In the genomic region with DNA sequence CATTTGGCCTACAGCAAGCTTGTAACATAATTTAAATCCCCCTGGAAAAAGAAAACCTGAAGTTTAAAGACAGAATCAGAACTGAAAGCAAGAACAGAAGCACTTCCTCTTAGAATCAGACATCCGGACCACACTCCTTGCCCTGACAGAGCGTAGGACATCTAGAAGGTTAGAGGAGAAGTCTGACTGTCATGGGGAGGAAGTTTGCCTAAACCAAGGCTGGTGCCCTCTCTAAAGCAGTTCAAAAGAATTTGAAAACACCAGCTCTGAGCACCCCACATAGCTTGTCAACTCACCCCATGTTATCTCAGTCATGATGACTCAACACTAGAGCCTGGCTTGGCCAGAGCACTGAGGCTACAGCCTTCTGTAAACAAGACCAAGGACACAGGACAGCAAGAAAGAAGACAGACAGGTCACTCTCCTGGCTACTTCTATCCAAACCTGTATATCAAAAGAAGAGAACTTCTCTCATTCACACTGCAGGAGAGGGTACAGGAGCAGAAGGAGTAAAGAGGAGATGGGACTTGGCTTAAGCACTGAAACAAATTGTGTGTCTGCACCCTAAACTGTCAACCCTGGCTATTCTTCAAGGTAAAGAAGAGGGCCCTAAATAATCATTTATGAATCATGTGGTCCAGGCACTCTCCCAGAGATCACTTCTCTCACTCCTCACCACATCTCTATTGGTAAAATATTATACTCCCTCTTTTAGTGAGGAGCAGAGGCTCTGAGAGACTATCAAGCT, we compare ENCODE assay signal across 9 cellular contexts.
DNase-seq lines count a peak whose midpoint lies in the region; ATAC-seq and TF ChIP-seq lines count a peak whose summit lies in the region.
"Had no signal": no experiment of that assay in that cellular context is flagged by ENCODE, and none has a peak within 500 bp of the region (broad histone marks: within the 10 kb centered on the region; RNA-seq: fewer than 3 reads in every experiment).

No MANE protein-coding gene starts in this region.

- DNase-seq in CD4-positive, CD25-positive, alpha-beta regulatory T cell, result peak in 2 of 3 donors; percentile 13 to 89
- peak; percentile 55 for DNase-seq in GM19238 (ENCODE audit: insufficient read length, low spot score)
- peak; percentile 0 to 1 for DNase-seq in hippocampal formation (lab: John Stamatoyannopoulos, UW)
- no peak for DNase-seq in NCI-H2171 (lab: John Stamatoyannopoulos, UW)
- no peak for DNase-seq in H7
- no peak for DNase-seq in NCI-H1105 treated with DMSO at 0.1 percent for 48 hours (lab: John Stamatoyannopoulos, UW)

- H3K27ac ChIP-seq in CD4-positive, CD25-positive, alpha-beta regulatory T cell (ENCODE audit: insufficient read depth, low read length, poor library complexity, severe bottlenecking), result peak overlapping the region; percentile 57

- H3K36me3 Mint-ChIP-seq in CD4-positive, CD25-positive, alpha-beta regulatory T cell, result no peaks in the 10 kb centered on the region
- H3K36me3 Mint-ChIP-seq: brain had no signal

- no peaks in the 10 kb centered on the region for H3K9me3 ChIP-seq in CD4-positive, CD25-positive, alpha-beta regulatory T cell (ENCODE audit: control insufficient read depth in 2 of 2, low read length in 2 of 2)

- no peaks in the 10 kb centered on the region for H3K27me3 Mint-ChIP-seq in CD4-positive, CD25-positive, alpha-beta regulatory T cell
- H3K27me3 Mint-ChIP-seq: brain had no signal

- H3K4me1 Mint-ChIP-seq in CD4-positive, CD25-positive, alpha-beta regulatory T cell, result peaks cover 13 to 19% (median 18%) of the 10 kb centered on the region in 4 donors

- peaks cover 0 to 2% (median 0%) of the 10 kb centered on the region in 7 donors for H3K9me3 Mint-ChIP-seq in CD4-positive, CD25-positive, alpha-beta regulatory T cell
- H3K9me3 Mint-ChIP-seq: brain had no signal

- peak overlapping the region; percentile 77 to 87 (median 78) for H3K27ac Mint-ChIP-seq in CD4-positive, CD25-positive, alpha-beta regulatory T cell

- H3K4me3 Mint-ChIP-seq in CD4-positive, CD25-positive, alpha-beta regulatory T cell, result peak overlapping the region; percentile 1 to 39 (median 10)
- H3K4me3 Mint-ChIP-seq: brain had no signal

- peaks cover 9% of the 10 kb centered on the region for H3K4me1 ChIP-seq in CD4-positive, CD25-positive, alpha-beta regulatory T cell (ENCODE audit: control insufficient read depth, insufficient read depth, low read length, poor library complexity, severe bottlenecking)

- peak; percentile 93 to 94 for ATAC-seq in CD4-positive, CD25-positive, alpha-beta regulatory T cell (ENCODE audit: low read depth in 2 of 2)
- ATAC-seq in HG03108 (IDR thresholded peaks at IDR 0.05; ENCODE audit: unreplicated experiment) (peak; percentile 99), SK-N-SH treated with all-trans-retinoic acid at 6 μM for 48 hours (peak; percentile 53)

- no peaks in the 10 kb centered on the region for H3K27me3 ChIP-seq in CD4-positive, CD25-positive, alpha-beta regulatory T cell (ENCODE audit: control insufficient read depth, insufficient read depth, low read length)
- H3K27me3 ChIP-seq in H7 (ENCODE audit: control insufficient read depth, insufficient read depth, low read length), result no peaks in the 10 kb centered on the region

- no peaks in the 10 kb centered on the region for H3K36me3 ChIP-seq in CD4-positive, CD25-positive, alpha-beta regulatory T cell (ENCODE audit: control insufficient read depth, insufficient read depth, low read length)
- no peaks in the 10 kb centered on the region for H3K36me3 ChIP-seq in H7 (replicated peaks; ENCODE audit: control insufficient read depth, insufficient read depth, low read length)

- H3K4me3 ChIP-seq in CD4-positive, CD25-positive, alpha-beta regulatory T cell (ENCODE audit: low read depth, low read length), result peak overlapping the region; percentile 66
- no peak overlapping the region for H3K4me3 ChIP-seq in H7 (ENCODE audit: insufficient read depth, low read depth, low read length)

TF ChIP-seq in SK-N-SH treated with all-trans-retinoic acid at 6 μM for 48 hours, 23 proteins besides CTCF, POLR2A, EP300 and RAD21:
- TF ChIP-seq, protein P1, sequence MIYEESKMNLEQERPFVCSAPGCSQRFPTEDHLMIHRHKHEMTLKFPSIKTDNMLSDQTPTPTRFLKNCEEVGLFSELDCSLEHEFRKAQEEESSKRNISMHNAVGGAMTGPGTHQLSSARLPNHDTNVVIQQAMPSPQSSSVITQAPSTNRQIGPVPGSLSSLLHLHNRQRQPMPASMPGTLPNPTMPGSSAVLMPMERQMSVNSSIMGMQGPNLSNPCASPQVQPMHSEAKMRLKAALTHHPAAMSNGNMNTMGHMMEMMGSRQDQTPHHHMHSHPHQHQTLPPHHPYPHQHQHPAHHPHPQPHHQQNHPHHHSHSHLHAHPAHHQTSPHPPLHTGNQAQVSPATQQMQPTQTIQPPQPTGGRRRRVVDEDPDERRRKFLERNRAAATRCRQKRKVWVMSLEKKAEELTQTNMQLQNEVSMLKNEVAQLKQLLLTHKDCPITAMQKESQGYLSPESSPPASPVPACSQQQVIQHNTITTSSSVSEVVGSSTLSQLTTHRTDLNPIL (CRISPR knock-in tag; IDR thresholded peaks at IDR 0.05; ENCODE audit: low read depth), result no peak
- TF ChIP-seq BACH2 (CRISPR knock-in tag; IDR thresholded peaks at IDR 0.05; ENCODE audit: borderline replicate concordance), result no peak
- no peak for TF ChIP-seq CSDC2 (CRISPR knock-in tag; IDR thresholded peaks at IDR 0.05)
- TF ChIP-seq TOX (CRISPR knock-in tag; IDR thresholded peaks at IDR 0.05; ENCODE audit: borderline replicate concordance), result no peak
- no peak for TF ChIP-seq ZFP3 (CRISPR knock-in tag; IDR thresholded peaks at IDR 0.05)
- TF ChIP-seq ZNF565 (CRISPR knock-in tag; conservative IDR thresholded peaks at IDR 0.05; ENCODE audit: low read depth), result no peak
- TF ChIP-seq ZC3H10 (CRISPR knock-in tag; IDR thresholded peaks at IDR 0.05), result no peak

Comparison
In these comparisons a context has a peak if more than half of its experiments do, and no peak if none do; other contexts are left out.
1. DNase-seq: peak in CD4-positive, CD25-positive, alpha-beta regulatory T cell (2 of 3), GM19238 (single experiment) and hippocampal formation (2 of 2); none in NCI-H2171 (single experiment), H7 (single experiment) and NCI-H1105 treated with DMSO at 0.1 percent for 48 hours (single experiment).
2. Peak in every context shown above with its lines, with median percentiles within 50 percentile points of each other: ATAC-seq.